ENCODE assay signal across 29 cellular contexts in the genomic region with DNA sequence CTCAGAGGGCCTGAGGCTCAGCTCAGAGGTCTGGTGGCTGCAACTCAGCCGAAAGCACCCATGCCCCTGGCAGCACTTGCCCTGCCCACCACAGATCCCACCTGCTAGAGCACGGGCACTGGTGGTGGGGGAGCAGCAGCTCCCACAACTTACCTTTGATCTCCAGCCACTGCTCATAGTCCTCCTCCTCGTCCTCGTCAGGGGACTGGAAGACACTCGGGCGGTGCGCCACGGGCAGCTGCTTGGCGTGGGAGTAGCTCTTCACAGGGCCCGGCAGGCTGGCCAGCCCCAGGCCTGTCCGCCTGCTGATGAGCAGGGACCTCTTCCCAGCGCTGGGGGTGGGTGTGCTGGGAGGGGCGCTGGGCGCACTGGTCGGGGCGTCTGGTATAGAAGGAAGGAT. TPM values are rescaled to one million over a fixed set of nuclear protein-coding genes. Genes with fewer than 3 reads are reported as not detected.
"Had no signal": no experiment of that assay in that cellular context is flagged by ENCODE, and none has a peak within 500 bp of the region (broad histone marks: within the 10 kb centered on the region; RNA-seq: fewer than 3 reads in every experiment).

No MANE protein-coding gene starts in this region.

- H3K4me1 ChIP-seq: foreskin keratinocyte, gastroesophageal sphincter, left lung, neural progenitor cell, parathyroid adenoma, prostate gland, right atrium auricular region, sigmoid colon, tibial nerve, upper lobe of right lung, uterus had no signal

- H3K79me2 ChIP-seq: hepatocyte had no signal

- DNase-seq: cerebellar nuclear complex; effector CD8-positive, alpha-beta T cell; endodermal cell; foreskin keratinocyte; heart left ventricle; kidney; left lung; mesendoderm; midbrain; naive thymus-derived CD4-positive, alpha-beta T cell; nucleus accumbens; sigmoid colon; stimulated activated CD4-positive, alpha-beta T cell treated with anti-CD3 and anti-CD28 coated beads, Interleukin-2, amount 100 ng/mL, for 24 hours; stimulated activated CD4-positive, alpha-beta T cell treated with anti-CD3 and anti-CD28 coated beads, Interleukin-4, amount 100 ng/mL, for 24 hours; stimulated activated naive CD8-positive, alpha-beta T cell treated with anti-CD3 and anti-CD28 coated beads, Interleukin-15, Interleukin-2, amounts not matched to agents 100 U/mL and 50 U/mL, for 24 hours; upper lobe of right lung; uterus had no signal

- H3K4me2 ChIP-seq: hepatocyte, neural progenitor cell had no signal

- H2AFZ ChIP-seq: hepatocyte, neural progenitor cell, parathyroid adenoma had no signal

- H3K36me3 ChIP-seq: neural progenitor cell, uterus had no signal

- H3K27ac ChIP-seq: epithelial cell of prostate, foreskin keratinocyte, gastroesophageal sphincter, hepatocyte, left lung, neural progenitor cell, parathyroid adenoma, prostate gland, right atrium auricular region, sigmoid colon, thoracic aorta, tibial nerve, upper lobe of right lung, uterus had no signal

- H3K9ac ChIP-seq: neural progenitor cell, parathyroid adenoma had no signal

- H3K4me3 ChIP-seq: gastroesophageal sphincter, heart left ventricle, hepatocyte, left lung, neural progenitor cell, prostate gland, right atrium auricular region, sigmoid colon, thoracic aorta, tibial nerve, upper lobe of right lung, uterus had no signal

- H3K9me3 ChIP-seq: gastroesophageal sphincter, heart left ventricle, left lung, prostate gland, right atrium auricular region, sigmoid colon, thoracic aorta, tibial nerve, upper lobe of right lung, uterus had no signal

- H3K27me3 ChIP-seq: foreskin keratinocyte, gastroesophageal sphincter, heart left ventricle, hepatocyte, left lung, neural progenitor cell, right atrium auricular region, sigmoid colon, tibial nerve, upper lobe of right lung, uterus had no signal

- ATAC-seq: esophagus mucosa; foreskin keratinocyte; gastroesophageal sphincter; left lung; naive thymus-derived CD4-positive, alpha-beta T cell; stimulated activated effector memory CD8-positive, alpha-beta T cell treated with anti-CD3 and anti-CD28 coated beads, Interleukin-12 subunit alpha, Interleukin-12 subunit beta, amount 100 ng/mL, for 72 hours; stimulated activated naive CD8-positive, alpha-beta T cell treated with anti-CD3 and anti-CD28 coated beads, Interleukin-15, Interleukin-2, amounts not matched to agents 100 U/mL and 50 U/mL, for 24 hours; upper lobe of right lung had no signal

RNA-seq across cellular contexts. Expression of gene TM6SF2, which starts 32.6 kb away (rescaled TPM):
- total RNA-seq: esophagus mucosa, foreskin keratinocyte, gastroesophageal sphincter, lung microvascular endothelial cell had no signal
- polyA plus RNA-seq: naive thymus-derived CD4-positive, alpha-beta T cell had no signal
